In the genomic region with DNA sequence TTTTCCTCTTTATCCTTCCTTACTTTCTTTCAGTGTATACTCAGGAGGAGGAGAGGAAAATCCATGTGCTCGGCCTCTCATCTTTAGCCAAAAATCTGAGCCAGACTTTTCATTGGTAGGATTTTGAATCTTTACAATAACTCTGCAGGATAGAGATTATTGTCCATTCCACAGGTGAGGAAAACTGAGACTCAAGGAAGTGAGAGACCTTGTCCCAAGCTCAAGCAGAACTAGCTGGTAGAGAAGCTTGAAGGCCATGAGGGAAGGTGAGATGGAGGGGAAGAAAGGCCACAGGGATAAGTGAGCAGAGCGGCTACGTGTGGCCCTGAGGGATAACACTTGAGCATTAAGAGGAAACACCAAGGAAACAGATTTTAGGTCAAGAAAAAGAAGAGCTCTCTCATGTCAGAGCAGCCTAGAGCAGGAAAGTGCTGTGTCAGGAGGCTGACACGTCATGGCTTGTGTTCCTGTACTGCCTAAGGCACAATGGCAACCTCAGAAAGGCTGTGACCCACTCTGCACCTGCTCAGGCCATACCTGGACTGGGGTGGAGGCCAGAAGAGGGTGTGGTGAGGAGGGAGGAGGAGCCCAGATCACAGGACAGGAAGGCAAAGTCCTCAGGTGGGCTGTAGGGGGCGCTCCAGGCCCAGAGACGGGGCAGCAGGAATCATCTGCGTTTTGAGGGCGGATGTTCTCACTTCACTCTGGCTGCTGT, we compare ENCODE assay signal across 8 cellular contexts. TPM values are rescaled to one million over a fixed set of nuclear protein-coding genes. Genes with fewer than 3 reads are reported as not detected.
A peak's percentile ranks its signal among the peaks of the same experiment; 100 is the strongest.
DNase-seq lines count a peak whose midpoint lies in the region; ATAC-seq, FAIRE-seq and TF ChIP-seq lines count a peak whose summit lies in the region.

No MANE protein-coding gene starts in this region.

- peak; percentile 99 for TF ChIP-seq CTCF in HepG2 (CRISPR knock-in tag; IDR thresholded peaks at IDR 0.05)

- H3K27me3 ChIP-seq in HepG2 (ENCODE audit: control insufficient read depth in 1 of 2, insufficient read depth in 2 of 2, low read length in 2 of 2), result peaks cover 0 to 3% of the 10 kb centered on the region in 2 experiments; a peak in 2 of 5 replicates

- CTCF ChIA-PET in HEK293T (lab: Yijun Ruan, JAX) (interaction anchor here (0.6 to 2.3 kb wide), 8 partner anchors 24 to 275 kb away, joined by 3 to 14 read pairs (median 3); no protein-coding TSS in a partner anchor), HepG2 (lab: Yijun Ruan, JAX; ENCODE audit: low intra/inter-chr PET ratio, low total read pairs) (interaction anchor here (0.6 to 2.2 kb wide), 3 partner anchors 23 to 125 kb away, joined by 3 to 20 read pairs (median 15); no protein-coding TSS in a partner anchor)

- H3K9ac ChIP-seq in HepG2 (ENCODE audit: insufficient read depth, low read depth, low read length), result no peak overlapping the region

- peak; percentile 54 for FAIRE-seq in HepG2 (lab: Jason Lieb, UNC)

- intact Hi-C loops in HepG2 (cut with micrococcal nuclease; ENCODE audit: unreplicated experiment), result loop anchor here (1.0 to 5.0 kb wide), 4 partner anchors 24 to 273 kb away; no protein-coding TSS in a partner anchor

- 10% methylated on average over 8 of the region's 8 CpGs for WGBS in HepG2 (ENCODE audit: low lambda C conversion rate)

- peak; percentile 100 for ATAC-seq in HepG2
- ATAC-seq in HG03196 (IDR thresholded peaks at IDR 0.05; ENCODE audit: unreplicated experiment), result no peak

- H3K4me2 ChIP-seq in HepG2 (ENCODE audit: low read depth, low read length), result no peak overlapping the region

- BruUV-seq in HepG2 (replicated peaks; lab: Mats Ljungman, UMichigan), result no TSS peak

- TF ChIP-seq EP300 in HepG2 (IDR thresholded peaks at IDR 0.05; ENCODE audit: low read depth in 2 of 2, low read length in 2 of 2) (no peak), HepG2 (CRISPR knock-in tag; IDR thresholded peaks at IDR 0.05; ENCODE audit: borderline replicate concordance) (0 out of 2 replicates have a peak, but pooled peaks have one; percentile 13)

- H3K79me2 ChIP-seq in HepG2 (ENCODE audit: insufficient read depth, low read length), result no peaks in the 10 kb centered on the region

- H4K20me1 ChIP-seq in HepG2 (ENCODE audit: insufficient read depth, low read length), result no peaks in the 10 kb centered on the region

- H3K36me3 ChIP-seq in HepG2 (replicated peaks in 1 of 2; ENCODE audit: control insufficient read depth in 1 of 2, insufficient read depth in 2 of 2, low read length in 2 of 2), result no peaks in the 10 kb centered on the region

- H3K4me1 ChIP-seq in HepG2 (ENCODE audit: insufficient read depth, low read length), result no peaks in the 10 kb centered on the region

- no peak overlapping the region for H3K27ac ChIP-seq in HepG2 (ENCODE audit: extremely low read length, insufficient read depth, low read length)

- in situ Hi-C loops in HepG2 (cut with HindIII; ENCODE audit: extremely low pct_ligation_motif_present, low pct_unique_long_range_greater_than_20kb), result loop anchor here (5.0 kb wide), 1 partner anchor 126 kb away; no protein-coding TSS in a partner anchor

- no peak for TF ChIP-seq POLR2A in HepG2 (IDR thresholded peaks at IDR 0.05; ENCODE audit: insufficient read depth in 1 of 2, low read depth in 2 of 2, low read length in 2 of 2)

- H3K9me3 ChIP-seq in HepG2 (ENCODE audit: low read length), result peaks cover 4% of the 10 kb centered on the region; the same call in 1 of the 2 replicates

- POLR2A ChIA-PET in HEK293T (lab: Yijun Ruan, JAX), result interaction anchor here (1.7 kb wide), 1 partner anchor 126 kb away, joined by 3 read pairs; a partner anchor contains a TSS
- POLR2A ChIA-PET in HepG2 (lab: Yijun Ruan, JAX), result no interaction called here

- no peak overlapping the region for H3K4me3 ChIP-seq in HepG2 (replicated peaks in 1 of 3; ENCODE audit: insufficient read depth in 1 of 3, low read depth in 2 of 3, low read length in 3 of 3)

- no peak overlapping the region for H2AFZ ChIP-seq in HepG2 (ENCODE audit: low read length)

- DNase-seq in GM03348 (ENCODE audit: low spot score) (peak; percentile 88), HEK293T (ENCODE audit: extremely low spot score) (peak; percentile 76), NCI-H146 treated with DMSO at 0.1 percent for 48 hours (lab: John Stamatoyannopoulos, UW; ENCODE audit: unreplicated experiment) (peak; percentile 25), cerebellar cortex (ENCODE audit: low spot score) (peak; percentile 36), HepG2 (ENCODE audit: low spot score) (peak; percentile 69)
- DNase-seq in activated CD4-positive, CD25-positive, alpha-beta regulatory T cell treated with anti-CD3 and anti-CD28 coated beads, Interleukin-2, amount 50 U/mL, for 72 hours, result peak; percentile 92
- peak; percentile 79 to 83 (median 80) for DNase-seq in stimulated activated CD4-positive, alpha-beta T cell treated with anti-CD3 and anti-CD28 coated beads, TNF-alpha, amount 100 ng/mL, for 48 hours (ENCODE audit: low read depth in 3 of 3)

- TF ChIP-seq RAD21 in HepG2 (CRISPR knock-in tag; IDR thresholded peaks at IDR 0.05), result peak; percentile 93

RNA-seq across cellular contexts. Expression of a gene that starts 11.9 kb away (rescaled TPM):
- not detected in 2 replicates for total RNA-seq in HepG2 (2016; rRNA removed; fragmentation: Illumina TruSeq; extraction: Trizol)
- total RNA-seq in HepG2 (2016; cell fraction: cytosol; rRNA removed; fragmentation: Illumina TruSeq; extraction: Trizol; ENCODE audit: low read depth), result not detected in 2 replicates
- total RNA-seq in HepG2 (2016; cell fraction: insoluble cytoplasmic fraction; rRNA removed; fragmentation: Illumina TruSeq; extraction: Trizol), result not detected in 2 replicates
- total RNA-seq in HepG2 (2016; cell fraction: membrane; rRNA removed; fragmentation: Illumina TruSeq; extraction: Trizol), result not detected in 2 replicates
- not detected in 2 replicates for total RNA-seq in HepG2 (2016; cell fraction: nucleus; rRNA removed; fragmentation: Illumina TruSeq; extraction: Trizol)
- not detected in 2 replicates for polyA plus RNA-seq in HepG2 (2011; rRNA removed)
- polyA plus RNA-seq in HepG2 (2011; cell fraction: cytosol; rRNA removed), result not detected in 2 replicates
- polyA plus RNA-seq in HepG2 (2011; cell fraction: nucleus; rRNA removed), result not detected in 2 replicates
- polyA plus RNA-seq in HepG2 (2012), result not detected in 2 replicates
- polyA plus RNA-seq in HepG2 (2016; cell fraction: cytosol; fragmentation: Illumina TruSeq; extraction: Trizol; ENCODE audit: low read depth), result not detected in 2 replicates
- not detected in 2 replicates for polyA plus RNA-seq in HepG2 (2016; cell fraction: insoluble cytoplasmic fraction; fragmentation: Illumina TruSeq; extraction: Trizol; ENCODE audit: low read depth)
- not detected in 2 replicates for polyA plus RNA-seq in HepG2 (2016; cell fraction: membrane; fragmentation: Illumina TruSeq; extraction: Trizol; ENCODE audit: low read depth)
- polyA plus RNA-seq in HepG2 (2016; cell fraction: nucleus; fragmentation: Illumina TruSeq; extraction: Trizol; ENCODE audit: insufficient read depth, low read depth), result not detected in 2 replicates
- not detected in 2 replicates for polyA minus RNA-seq in HepG2 (2011; rRNA and poly(A)+ RNA removed; ENCODE audit: low replicate concordance)
- not detected in 2 replicates for polyA minus RNA-seq in HepG2 (2011; cell fraction: cytosol; rRNA and poly(A)+ RNA removed)
- polyA minus RNA-seq in HepG2 (2011; cell fraction: nucleus; rRNA and poly(A)+ RNA removed), result not detected in 2 replicates

RNA-seq across cellular contexts. Expression of a gene that starts 12.6 kb away (rescaled TPM):
- not detected in 2 replicates for total RNA-seq in HepG2 (2016; rRNA removed; fragmentation: Illumina TruSeq; extraction: Trizol)
- total RNA-seq in HepG2 (2016; cell fraction: cytosol; rRNA removed; fragmentation: Illumina TruSeq; extraction: Trizol; ENCODE audit: low read depth), result not detected in 2 replicates
- total RNA-seq in HepG2 (2016; cell fraction: insoluble cytoplasmic fraction; rRNA removed; fragmentation: Illumina TruSeq; extraction: Trizol), result not detected in 2 replicates
- total RNA-seq in HepG2 (2016; cell fraction: membrane; rRNA removed; fragmentation: Illumina TruSeq; extraction: Trizol), result not detected in 2 replicates
- not detected in 2 replicates for total RNA-seq in HepG2 (2016; cell fraction: nucleus; rRNA removed; fragmentation: Illumina TruSeq; extraction: Trizol)
- polyA plus RNA-seq in HepG2 (2011; rRNA removed), result not detected in 2 replicates
- polyA plus RNA-seq in HepG2 (2011; cell fraction: cytosol; rRNA removed), result not detected in 2 replicates
- polyA plus RNA-seq in HepG2 (2011; cell fraction: nucleus; rRNA removed), result not detected in 2 replicates
- polyA plus RNA-seq in HepG2 (2012), result not detected in 2 replicates
- polyA plus RNA-seq in HepG2 (2016; cell fraction: cytosol; fragmentation: Illumina TruSeq; extraction: Trizol; ENCODE audit: low read depth), result not detected in 2 replicates
- polyA plus RNA-seq in HepG2 (2016; cell fraction: insoluble cytoplasmic fraction; fragmentation: Illumina TruSeq; extraction: Trizol; ENCODE audit: low read depth), result not detected in 2 replicates
- polyA plus RNA-seq in HepG2 (2016; cell fraction: membrane; fragmentation: Illumina TruSeq; extraction: Trizol; ENCODE audit: low read depth), result not detected in 2 replicates
- polyA plus RNA-seq in HepG2 (2016; cell fraction: nucleus; fragmentation: Illumina TruSeq; extraction: Trizol; ENCODE audit: insufficient read depth, low read depth), result not detected in 2 replicates
- not detected in 2 replicates for polyA minus RNA-seq in HepG2 (2011; rRNA and poly(A)+ RNA removed; ENCODE audit: low replicate concordance)
- not detected in 2 replicates for polyA minus RNA-seq in HepG2 (2011; cell fraction: cytosol; rRNA and poly(A)+ RNA removed)
- not detected in 2 replicates for polyA minus RNA-seq in HepG2 (2011; cell fraction: nucleus; rRNA and poly(A)+ RNA removed)

RNA-seq across cellular contexts. Expression of a gene that starts 31.6 kb away (rescaled TPM):
- total RNA-seq in HepG2 (2016; rRNA removed; fragmentation: Illumina TruSeq; extraction: Trizol), result 371 and 409 TPM in 2 replicates
- total RNA-seq in HepG2 (2016; cell fraction: cytosol; rRNA removed; fragmentation: Illumina TruSeq; extraction: Trizol; ENCODE audit: low read depth), result 157 and 189 TPM in 2 replicates
- total RNA-seq in HepG2 (2016; cell fraction: insoluble cytoplasmic fraction; rRNA removed; fragmentation: Illumina TruSeq; extraction: Trizol), result 352 and 408 TPM in 2 replicates
- 229 and 245 TPM in 2 replicates for total RNA-seq in HepG2 (2016; cell fraction: membrane; rRNA removed; fragmentation: Illumina TruSeq; extraction: Trizol)
- 163 and 193 TPM in 2 replicates for total RNA-seq in HepG2 (2016; cell fraction: nucleus; rRNA removed; fragmentation: Illumina TruSeq; extraction: Trizol)
- polyA plus RNA-seq in HepG2 (2011; rRNA removed), result 115 and 135 TPM in 2 replicates
- polyA plus RNA-seq in HepG2 (2011; cell fraction: cytosol; rRNA removed), result 73.7 and 154 TPM in 2 replicates
- 59.7 and 92.9 TPM in 2 replicates for polyA plus RNA-seq in HepG2 (2011; cell fraction: nucleus; rRNA removed)
- 238 and 414 TPM in 2 replicates for polyA plus RNA-seq in HepG2 (2012)
- 372 and 462 TPM in 2 replicates for polyA plus RNA-seq in HepG2 (2016; cell fraction: cytosol; fragmentation: Illumina TruSeq; extraction: Trizol; ENCODE audit: low read depth)
- polyA plus RNA-seq in HepG2 (2016; cell fraction: insoluble cytoplasmic fraction; fragmentation: Illumina TruSeq; extraction: Trizol; ENCODE audit: low read depth), result 827 and 1,007 TPM in 2 replicates
- polyA plus RNA-seq in HepG2 (2016; cell fraction: membrane; fragmentation: Illumina TruSeq; extraction: Trizol; ENCODE audit: low read depth), result 520 and 590 TPM in 2 replicates
- 496 and 540 TPM in 2 replicates for polyA plus RNA-seq in HepG2 (2016; cell fraction: nucleus; fragmentation: Illumina TruSeq; extraction: Trizol; ENCODE audit: insufficient read depth, low read depth)
- 32.0 and 145 TPM in 2 replicates for polyA minus RNA-seq in HepG2 (2011; rRNA and poly(A)+ RNA removed; ENCODE audit: low replicate concordance)
- 123 and 174 TPM in 2 replicates for polyA minus RNA-seq in HepG2 (2011; cell fraction: cytosol; rRNA and poly(A)+ RNA removed)
- 12.1 and 19.8 TPM in 2 replicates for polyA minus RNA-seq in HepG2 (2011; cell fraction: nucleus; rRNA and poly(A)+ RNA removed)

RNA-seq across cellular contexts. Expression of a gene that starts 48.8 kb away (rescaled TPM):
- total RNA-seq in HepG2 (2016; rRNA removed; fragmentation: Illumina TruSeq; extraction: Trizol), result 1,072 and 1,398 TPM in 2 replicates
- total RNA-seq in HepG2 (2016; cell fraction: cytosol; rRNA removed; fragmentation: Illumina TruSeq; extraction: Trizol; ENCODE audit: low read depth), result 449 and 580 TPM in 2 replicates
- total RNA-seq in HepG2 (2016; cell fraction: insoluble cytoplasmic fraction; rRNA removed; fragmentation: Illumina TruSeq; extraction: Trizol), result 1,060 and 1,516 TPM in 2 replicates
- total RNA-seq in HepG2 (2016; cell fraction: membrane; rRNA removed; fragmentation: Illumina TruSeq; extraction: Trizol), result 620 and 688 TPM in 2 replicates
- total RNA-seq in HepG2 (2016; cell fraction: nucleus; rRNA removed; fragmentation: Illumina TruSeq; extraction: Trizol), result 375 and 428 TPM in 2 replicates
- polyA plus RNA-seq in HepG2 (2011; rRNA removed), result 65.7 and 110 TPM in 2 replicates
- 60.2 and 170 TPM in 2 replicates for polyA plus RNA-seq in HepG2 (2011; cell fraction: cytosol; rRNA removed)
- polyA plus RNA-seq in HepG2 (2011; cell fraction: nucleus; rRNA removed), result 44.6 and 58.6 TPM in 2 replicates
- 41.0 and 60.0 TPM in 2 replicates for polyA plus RNA-seq in HepG2 (2012)
- polyA plus RNA-seq in HepG2 (2016; cell fraction: cytosol; fragmentation: Illumina TruSeq; extraction: Trizol; ENCODE audit: low read depth), result 331 and 417 TPM in 2 replicates
- polyA plus RNA-seq in HepG2 (2016; cell fraction: insoluble cytoplasmic fraction; fragmentation: Illumina TruSeq; extraction: Trizol; ENCODE audit: low read depth), result 916 and 1,090 TPM in 2 replicates
- polyA plus RNA-seq in HepG2 (2016; cell fraction: membrane; fragmentation: Illumina TruSeq; extraction: Trizol; ENCODE audit: low read depth), result 493 and 496 TPM in 2 replicates
- 455 and 459 TPM in 2 replicates for polyA plus RNA-seq in HepG2 (2016; cell fraction: nucleus; fragmentation: Illumina TruSeq; extraction: Trizol; ENCODE audit: insufficient read depth, low read depth)
- polyA minus RNA-seq in HepG2 (2011; rRNA and poly(A)+ RNA removed; ENCODE audit: low replicate concordance), result 37.7 and 61.5 TPM in 2 replicates
- 10.3 and 29.3 TPM in 2 replicates for polyA minus RNA-seq in HepG2 (2011; cell fraction: cytosol; rRNA and poly(A)+ RNA removed)
- 4.0 and 4.5 TPM in 2 replicates for polyA minus RNA-seq in HepG2 (2011; cell fraction: nucleus; rRNA and poly(A)+ RNA removed)

RNA-seq across cellular contexts. Expression of a gene that starts 55.7 kb away (rescaled TPM):
- total RNA-seq in HepG2 (2016; rRNA removed; fragmentation: Illumina TruSeq; extraction: Trizol), result 4.6 and 5.5 TPM in 2 replicates
- total RNA-seq in HepG2 (2016; cell fraction: cytosol; rRNA removed; fragmentation: Illumina TruSeq; extraction: Trizol; ENCODE audit: low read depth), result 3.8 and 10.7 TPM in 2 replicates
- 4.5 and 5.2 TPM in 2 replicates for total RNA-seq in HepG2 (2016; cell fraction: insoluble cytoplasmic fraction; rRNA removed; fragmentation: Illumina TruSeq; extraction: Trizol)
- 4.8 and 6.1 TPM in 2 replicates for total RNA-seq in HepG2 (2016; cell fraction: membrane; rRNA removed; fragmentation: Illumina TruSeq; extraction: Trizol)
- total RNA-seq in HepG2 (2016; cell fraction: nucleus; rRNA removed; fragmentation: Illumina TruSeq; extraction: Trizol), result 1.6 and 1.9 TPM in 2 replicates
- polyA plus RNA-seq in HepG2 (2011; rRNA removed), result not detected in 2 replicates
- 0.17 TPM in 1 of 2 replicates, not detected in the other for polyA plus RNA-seq in HepG2 (2011; cell fraction: cytosol; rRNA removed)
- not detected in 2 replicates for polyA plus RNA-seq in HepG2 (2011; cell fraction: nucleus; rRNA removed)
- polyA plus RNA-seq in HepG2 (2012), result not detected in 2 replicates
- polyA plus RNA-seq in HepG2 (2016; cell fraction: cytosol; fragmentation: Illumina TruSeq; extraction: Trizol; ENCODE audit: low read depth), result 4.5 and 9.2 TPM in 2 replicates
- 5.1 and 5.3 TPM in 2 replicates for polyA plus RNA-seq in HepG2 (2016; cell fraction: insoluble cytoplasmic fraction; fragmentation: Illumina TruSeq; extraction: Trizol; ENCODE audit: low read depth)
- 4.1 and 7.0 TPM in 2 replicates for polyA plus RNA-seq in HepG2 (2016; cell fraction: membrane; fragmentation: Illumina TruSeq; extraction: Trizol; ENCODE audit: low read depth)
- 2.3 and 3.0 TPM in 2 replicates for polyA plus RNA-seq in HepG2 (2016; cell fraction: nucleus; fragmentation: Illumina TruSeq; extraction: Trizol; ENCODE audit: insufficient read depth, low read depth)
- polyA minus RNA-seq in HepG2 (2011; rRNA and poly(A)+ RNA removed; ENCODE audit: low replicate concordance), result not detected in 2 replicates
- not detected in 2 replicates for polyA minus RNA-seq in HepG2 (2011; cell fraction: cytosol; rRNA and poly(A)+ RNA removed)
- polyA minus RNA-seq in HepG2 (2011; cell fraction: nucleus; rRNA and poly(A)+ RNA removed), result not detected in 2 replicates

Comparison
In these comparisons a context has a peak if more than half of its experiments do, and no peak if none do; other contexts are left out.
1. DNase-seq: peak in every context shown above with its lines; median percentile 92 in activated CD4-positive, CD25-positive, alpha-beta regulatory T cell treated with anti-CD3 and anti-CD28 coated beads, Interleukin-2, amount 50 U/mL, for 72 hours; 88 in GM03348; 80 in stimulated activated CD4-positive, alpha-beta T cell treated with anti-CD3 and anti-CD28 coated beads, TNF-alpha, amount 100 ng/mL, for 48 hours; 76 in HEK293T; 69 in HepG2; 36 in cerebellar cortex; 25 in NCI-H146 treated with DMSO at 0.1 percent for 48 hours.